9 cellular contexts compared by ENCODE assay signal in genomic region chr2:105373344-105373781, GRCh38. TPM values are rescaled to one million over a fixed set of nuclear protein-coding genes. Genes with fewer than 3 reads are reported as not detected.
A peak's percentile ranks its signal among the peaks of the same experiment; 100 is the strongest.
DNase-seq lines count a peak whose midpoint lies in the region; ATAC-seq and TF ChIP-seq lines count a peak whose summit lies in the region.
"Had no signal": no experiment of that assay in that cellular context is flagged by ENCODE, and none has a peak within 500 bp of the region (broad histone marks: within the 10 kb centered on the region; RNA-seq: fewer than 3 reads in every experiment).

No MANE protein-coding gene starts in this region.

- no peak for TF ChIP-seq POLR2A in gastroesophageal sphincter (IDR thresholded peaks at IDR 0.05)

- H3K27ac Mint-ChIP-seq in stimulated activated effector memory CD8-positive, alpha-beta T cell treated with anti-CD3 and anti-CD28 coated beads, Interleukin-12 subunit alpha, Interleukin-12 subunit beta, amount 100 ng/mL, for 72 hours = peak overlapping the region; percentile 90
- no peak overlapping the region; the same call in 1 of the 2 replicates for H3K27ac Mint-ChIP-seq in GM23338

- DNase-seq in RWPE1 (ENCODE audit: low spot score) (no peak), GM23338 (ENCODE audit: low spot score) (no peak), DMS79 (lab: John Stamatoyannopoulos, UW) (no peak), NCI-H345 treated with DMSO at 0.1 percent for 48 hours (lab: John Stamatoyannopoulos, UW; ENCODE audit: unreplicated experiment) (no peak), NOMO-1 treated with DMSO at 0.1 percent for 48 hours (lab: John Stamatoyannopoulos, UW; ENCODE audit: unreplicated experiment) (no peak)
- DNase-seq in stimulated activated effector memory CD8-positive, alpha-beta T cell treated with anti-CD3 and anti-CD28 coated beads, Interleukin-12 subunit alpha, Interleukin-12 subunit beta, amount 100 ng/mL, for 72 hours (ENCODE audit: low spot score in 2 of 2) = no peak
- DNase-seq: hippocampal formation had no signal

- 24 to 28% methylated on average over 5 to 6 of the region's 9 CpGs for WGBS in gastroesophageal sphincter (ENCODE audit: low coverage in 1 of 2), 2 donors

- H3F3A ChIP-seq in GM23338 (replicated peaks; ENCODE audit: low read depth) = no peaks in the 10 kb centered on the region

- no peaks in the 10 kb centered on the region for H3K9me3 ChIP-seq in gastroesophageal sphincter

- H3K4me3 ChIP-seq in gastroesophageal sphincter (no peak overlapping the region), GM23338 (no peak overlapping the region)

- ATAC-seq in GM21619 (IDR thresholded peaks at IDR 0.05; ENCODE audit: unreplicated experiment) (peak; percentile 8), gastroesophageal sphincter (peak; percentile 58), GM23338 (no peak)
- no peak for ATAC-seq in stimulated activated effector memory CD8-positive, alpha-beta T cell treated with anti-CD3 and anti-CD28 coated beads, Interleukin-12 subunit alpha, Interleukin-12 subunit beta, amount 100 ng/mL, for 72 hours

- H3K27ac ChIP-seq in RWPE1 = peak overlapping the region; percentile 51
- peak overlapping the region in 3 of 4 donors; percentile 72 to 76 (median 76) for H3K27ac ChIP-seq in gastroesophageal sphincter
- no peak overlapping the region for H3K27ac ChIP-seq in GM23338 (ENCODE audit: low read depth)

- TF ChIP-seq EP300 in gastroesophageal sphincter (IDR thresholded peaks at IDR 0.05) = no peak

- no peaks in the 10 kb centered on the region for H3K9me2 ChIP-seq in GM23338 (ENCODE audit: insufficient read depth)

- CTCF ChIA-PET in RWPE1 (lab: Yijun Ruan, JAX) = no interaction called here

- H3K36me3 Mint-ChIP-seq in stimulated activated effector memory CD8-positive, alpha-beta T cell treated with anti-CD3 and anti-CD28 coated beads, Interleukin-12 subunit alpha, Interleukin-12 subunit beta, amount 100 ng/mL, for 72 hours = no peaks in the 10 kb centered on the region
- H3K36me3 Mint-ChIP-seq in GM23338 (ENCODE audit: low read depth) = peaks cover 12% of the 10 kb centered on the region

- H3K4me3 Mint-ChIP-seq in stimulated activated effector memory CD8-positive, alpha-beta T cell treated with anti-CD3 and anti-CD28 coated beads, Interleukin-12 subunit alpha, Interleukin-12 subunit beta, amount 100 ng/mL, for 72 hours = peak overlapping the region; percentile 72
- no peak overlapping the region for H3K4me3 Mint-ChIP-seq in GM23338

- H3K36me3 ChIP-seq in gastroesophageal sphincter (peaks cover 0 to 34% of the 10 kb centered on the region in 2 donors), GM23338 (ENCODE audit: insufficient read depth) (no peaks in the 10 kb centered on the region)

- H3K27me3 ChIP-seq in gastroesophageal sphincter = no peaks in the 10 kb centered on the region
- H3K27me3 ChIP-seq in GM23338 (ENCODE audit: insufficient read depth) = no peaks in the 10 kb centered on the region

- 0 out of 2 replicates have a peak, but pooled peaks cover 2% of the 10 kb centered on the region for H3K79me2 ChIP-seq in GM23338 (replicated peaks; ENCODE audit: insufficient read depth)

- peaks cover 36% of the 10 kb centered on the region for H3K4me1 Mint-ChIP-seq in stimulated activated effector memory CD8-positive, alpha-beta T cell treated with anti-CD3 and anti-CD28 coated beads, Interleukin-12 subunit alpha, Interleukin-12 subunit beta, amount 100 ng/mL, for 72 hours
- H3K4me1 Mint-ChIP-seq in GM23338 = 0 out of 3 replicates have a peak, but pooled peaks cover 2% of the 10 kb centered on the region

- no peak overlapping the region for H3K4me2 ChIP-seq in GM23338

- TF ChIP-seq CTCF in RWPE1 (conservative IDR thresholded peaks at IDR 0.05; ENCODE audit: low read depth) (no peak), gastroesophageal sphincter (IDR thresholded peaks at IDR 0.05) (no peak), GM23338 (conservative IDR thresholded peaks at IDR 0.05; ENCODE audit: low read depth in 2 of 2) (no peak)

- peaks cover 3 to 94% (median 21%) of the 10 kb centered on the region in 3 donors for H3K4me1 ChIP-seq in gastroesophageal sphincter
- H3K4me1 ChIP-seq in GM23338 (ENCODE audit: insufficient read depth) = no peaks in the 10 kb centered on the region

- H4K20me1 ChIP-seq in GM23338 (replicated peaks; ENCODE audit: insufficient read depth) = no peaks in the 10 kb centered on the region; the same call in 1 of the 2 replicates

- POLR2A ChIA-PET in RWPE1 (lab: Yijun Ruan, JAX; ENCODE audit: low non-redundant PET) = no interaction called here

- peaks cover 3% of the 10 kb centered on the region for H3K27me3 Mint-ChIP-seq in GM23338 (ENCODE audit: insufficient read depth, low read depth, poor library complexity)

- H2AFZ ChIP-seq in GM23338 = no peak overlapping the region

- H3K9me3 Mint-ChIP-seq in stimulated activated effector memory CD8-positive, alpha-beta T cell treated with anti-CD3 and anti-CD28 coated beads, Interleukin-12 subunit alpha, Interleukin-12 subunit beta, amount 100 ng/mL, for 72 hours = no peaks in the 10 kb centered on the region
- H3K9me3 Mint-ChIP-seq in GM23338 = no peaks in the 10 kb centered on the region

TF ChIP-seq in GM23338, 12 proteins besides CTCF, POLR2A, EP300 and RAD21:
- TF ChIP-seq ZNF331 (CRISPR knock-in tag; IDR thresholded peaks at IDR 0.05; ENCODE audit: low read depth) = no peak
- TF ChIP-seq EZH2 (IDR thresholded peaks at IDR 0.05; ENCODE audit: low read depth, unreplicated experiment) = no peak
TF ChIP-seq in GM23338: peak in this region for 0.

RNA-seq across cellular contexts. Expression of gene FHL2, which starts 25.5 kb away (rescaled TPM):
- 100 to 1,000 TPM in 3 of 4 donors, 10 to 100 TPM in 1; 93.9 to 150 (median 109) TPM for total RNA-seq in gastroesophageal sphincter
- 30.9 and 35.7 TPM in 2 replicates for total RNA-seq in GM23338 (2014; rRNA removed; shearing (Covaris generic))
- 27.2 and 29.0 TPM in 2 replicates for polyA plus RNA-seq in GM23338 (2016; fragmentation: Nextera tagmentation; extraction: Ambion mirVana)

RNA-seq across cellular contexts. Expression of gene C2orf49, which starts 36.0 kb away (rescaled TPM):
- 10 to 100 TPM; 16.9 to 30.0 (median 20.7) TPM for total RNA-seq in gastroesophageal sphincter
- total RNA-seq in GM23338 (2014; rRNA removed; shearing (Covaris generic)) = 19.6 and 26.0 TPM in 2 replicates
- 33.8 and 34.7 TPM in 2 replicates for polyA plus RNA-seq in GM23338 (2016; fragmentation: Nextera tagmentation; extraction: Ambion mirVana)

RNA-seq across cellular contexts. Expression of gene TGFBRAP1, which starts 43.8 kb away (rescaled TPM):
- 10 to 100 TPM; 28.3 to 31.5 (median 29.7) TPM for total RNA-seq in gastroesophageal sphincter
- 21.2 and 23.5 TPM in 2 replicates for total RNA-seq in GM23338 (2014; rRNA removed; shearing (Covaris generic))
- polyA plus RNA-seq in GM23338 (2016; fragmentation: Nextera tagmentation; extraction: Ambion mirVana) = 6.3 and 8.2 TPM in 2 replicates

Comparison
In these comparisons a context has a peak if more than half of its experiments do, and no peak if none do; other contexts are left out.
1. ATAC-seq: peak in GM21619 (single experiment) and gastroesophageal sphincter (single experiment); none in stimulated activated effector memory CD8-positive, alpha-beta T cell treated with anti-CD3 and anti-CD28 coated beads, Interleukin-12 subunit alpha, Interleukin-12 subunit beta, amount 100 ng/mL, for 72 hours (single experiment) and GM23338 (single experiment).